24 cellular contexts compared by ENCODE assay signal in genomic region chr4:22072240-22072639, GRCh38.
DNase-seq lines count a peak whose midpoint lies in the region; ATAC-seq and TF ChIP-seq lines count a peak whose summit lies in the region.
"Had no signal": no experiment of that assay in that cellular context is flagged by ENCODE, and none has a peak within 500 bp of the region (broad histone marks: within the 10 kb centered on the region; RNA-seq: fewer than 3 reads in every experiment).

No MANE protein-coding gene starts in this region.

- peaks cover 8% of the 10 kb centered on the region for H3K4me1 Mint-ChIP-seq in activated T-cell treated with anti-CD3 and anti-CD28 coated beads, Interleukin-2, amount 50 U/mL, for 72 hours (ENCODE audit: low read depth)
- H3K4me1 Mint-ChIP-seq: B cell; CD8-positive, alpha-beta memory T cell; GM23338; H9 had no signal

- no peaks in the 10 kb centered on the region for H3K27me3 ChIP-seq in osteoblast (ENCODE audit: insufficient read depth, low read length)
- H3K27me3 ChIP-seq: Peyer's patch had no signal

- no peaks in the 10 kb centered on the region for H3K4me1 ChIP-seq in osteoblast (ENCODE audit: insufficient read depth, low read length)
- H3K4me1 ChIP-seq: Peyer's patch had no signal

- H2AFZ ChIP-seq in osteoblast (ENCODE audit: low read length) = peak overlapping the region; percentile 14
- H2AFZ ChIP-seq: GM23338 had no signal

- H3K27me3 Mint-ChIP-seq in activated T-cell treated with anti-CD3 and anti-CD28 coated beads, Interleukin-2, amount 50 U/mL, for 72 hours (ENCODE audit: low read depth) = no peaks in the 10 kb centered on the region
- H3K27me3 Mint-ChIP-seq: B cell; CD8-positive, alpha-beta memory T cell had no signal

- no peak overlapping the region for H3K27ac ChIP-seq in osteoblast (ENCODE audit: low read depth, low read length)
- H3K27ac ChIP-seq: C4-2B, Peyer's patch had no signal

- H3K36me3 ChIP-seq in osteoblast (ENCODE audit: insufficient read depth, low read length) = no peaks in the 10 kb centered on the region
- H3K36me3 ChIP-seq: Peyer's patch had no signal

- H3K4me3 ChIP-seq in osteoblast (ENCODE audit: insufficient read depth, low read length) = no peak overlapping the region
- H3K4me3 ChIP-seq: GM23338, K562, Peyer's patch had no signal

- ATAC-seq in activated T-cell treated with anti-CD3 and anti-CD28 coated beads, Interleukin-2, amount 50 U/mL, for 72 hours (replicated peaks in 1 of 2) = peak; percentile 24 to 28
- ATAC-seq in GM19395 (IDR thresholded peaks at IDR 0.05; ENCODE audit: unreplicated experiment) = peak; percentile 23
- peak; percentile 24 for ATAC-seq in HG02642 (IDR thresholded peaks at IDR 0.05; ENCODE audit: poor library complexity, unreplicated experiment)
- ATAC-seq: GM23338, K562 had no signal

- H3K4me2 ChIP-seq in osteoblast (ENCODE audit: insufficient read depth, low read length) = no peak overlapping the region
- H3K4me2 ChIP-seq: GM23338 had no signal

- H3K79me2 ChIP-seq in osteoblast (ENCODE audit: insufficient read depth, low read length) = no peaks in the 10 kb centered on the region

- H4K20me1 ChIP-seq in osteoblast (ENCODE audit: insufficient read depth, low read length) = no peaks in the 10 kb centered on the region

- H3K27ac Mint-ChIP-seq in activated T-cell treated with anti-CD3 and anti-CD28 coated beads, Interleukin-2, amount 50 U/mL, for 72 hours = no peak overlapping the region
- H3K27ac Mint-ChIP-seq: B cell; CD8-positive, alpha-beta memory T cell; GM23338; H9 had no signal

- DNase-seq in activated T-cell treated with anti-CD3 and anti-CD28 coated beads, Interleukin-2, amount 50 U/mL, for 72 hours = no peak
- DNase-seq in activated T-cell treated with anti-CD3 and anti-CD28 coated beads, Interleukin-2, amount 50 U/mL, for 1 hour = no peak
- DNase-seq in osteoblast (ENCODE audit: insufficient read length, low spot score, missing footprints) (no peak), EL (no peak), cerebellar nuclear complex (lab: John Stamatoyannopoulos, UW) (no peak)
- DNase-seq: CD8-positive, alpha-beta memory T cell; DMS 273 treated with DMSO at 0.1 percent for 48 hours; DMS79; GF-D8; H9; NCI-H1048; NCI-H1417; NCI-H1694; NCI-H2029 treated with DMSO at 0.1 percent for 48 hours; NCI-H526 treated with DMSO at 0.1 percent for 48 hours; Peyer's patch; SHP77 treated with DMSO at 0.1 percent for 48 hours; SW 1271 had no signal

- TF ChIP-seq CTCF in osteoblast (IDR thresholded peaks at IDR 0.05; ENCODE audit: extremely low read depth, low read depth, low read length) = no peak

- no peaks in the 10 kb centered on the region for H3K9me3 ChIP-seq in osteoblast (ENCODE audit: low read depth, low read length)
- H3K9me3 ChIP-seq: Peyer's patch had no signal

- no peak overlapping the region for H3K4me3 Mint-ChIP-seq in activated T-cell treated with anti-CD3 and anti-CD28 coated beads, Interleukin-2, amount 50 U/mL, for 72 hours
- H3K4me3 Mint-ChIP-seq: B cell; CD8-positive, alpha-beta memory T cell; GM23338; H9 had no signal

- H3K9me3 Mint-ChIP-seq in activated T-cell treated with anti-CD3 and anti-CD28 coated beads, Interleukin-2, amount 50 U/mL, for 72 hours = peaks cover 7 to 12% of the 10 kb centered on the region in 2 donors

- no peaks in the 10 kb centered on the region for H3K36me3 Mint-ChIP-seq in activated T-cell treated with anti-CD3 and anti-CD28 coated beads, Interleukin-2, amount 50 U/mL, for 72 hours (ENCODE audit: insufficient read depth in 2 of 2)
- H3K36me3 Mint-ChIP-seq: CD8-positive, alpha-beta memory T cell had no signal
